In the genomic region with DNA sequence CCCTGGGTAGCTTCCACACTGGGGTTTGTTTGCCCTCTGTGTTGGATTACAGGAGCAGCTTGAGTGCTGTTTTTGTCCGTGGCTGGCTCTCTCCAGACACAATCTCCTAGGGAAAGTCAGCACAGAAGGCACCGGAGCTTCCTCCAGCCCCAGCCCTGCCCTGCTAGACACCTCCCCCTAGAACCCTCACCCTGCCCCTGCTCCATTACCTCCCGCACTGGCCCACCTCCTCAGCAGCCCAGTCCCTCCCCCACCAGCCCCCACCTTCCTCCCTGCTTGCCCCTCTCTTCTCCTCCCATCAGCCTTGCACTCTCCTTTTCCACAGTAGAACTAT, we compare ENCODE assay signal across 26 cellular contexts.
"Had no signal": no experiment of that assay in that cellular context is flagged by ENCODE, and none has a peak within 500 bp of the region (broad histone marks: within the 10 kb centered on the region; RNA-seq: fewer than 3 reads in every experiment).

No MANE protein-coding gene starts in this region.

- H3K4me3 Mint-ChIP-seq: activated CD4-positive, alpha-beta T cell treated with anti-CD3 and anti-CD28 coated beads for 36 hours; activated naive CD4-positive, alpha-beta T cell treated with anti-CD3 and anti-CD28 coated beads for 36 hours; activated naive CD8-positive, alpha-beta T cell treated with anti-CD3 and anti-CD28 coated beads for 36 hours; activated T-helper 1 cell treated with anti-CD3 and anti-CD28 coated beads, Interleukin-12 subunit alpha, Interleukin-12 subunit beta, Interleukin-2, Interleukin-4 antibody, amounts not matched to agents 30 ng/mL and 10 ng/mL and 1 ng/mL, durations not matched to agents 14 hours and 24 hours and 36 hours; mesothelial cell of epicardium; naive B cell; nephron progenitor cell; T-helper 17 cell had no signal

- H3K27ac ChIP-seq: adrenal gland, body of pancreas, foreskin keratinocyte, heart left ventricle, neutrophil, ovary, prostate gland, thoracic aorta, vagina had no signal

- H3K9me3 Mint-ChIP-seq: activated naive CD4-positive, alpha-beta T cell treated with anti-CD3 and anti-CD28 coated beads for 36 hours; activated naive CD8-positive, alpha-beta T cell treated with anti-CD3 and anti-CD28 coated beads for 36 hours; activated T-helper 1 cell treated with anti-CD3 and anti-CD28 coated beads, Interleukin-12 subunit alpha, Interleukin-12 subunit beta, Interleukin-2, Interleukin-4 antibody, amounts not matched to agents 30 ng/mL and 10 ng/mL and 1 ng/mL, durations not matched to agents 14 hours and 24 hours and 36 hours; mesothelial cell of epicardium; naive B cell; nephron progenitor cell had no signal

- H3K9me3 ChIP-seq: adrenal gland, body of pancreas, heart left ventricle, neutrophil, ovary, prostate gland, SK-N-SH, thoracic aorta, vagina had no signal

- H3K27me3 ChIP-seq: adrenal gland, body of pancreas, heart left ventricle, ovary, vagina had no signal

- H3K4me1 Mint-ChIP-seq: activated CD4-positive, alpha-beta T cell treated with anti-CD3 and anti-CD28 coated beads for 36 hours; activated naive CD8-positive, alpha-beta T cell treated with anti-CD3 and anti-CD28 coated beads for 36 hours; mesothelial cell of epicardium; naive B cell; nephron progenitor cell; T-helper 17 cell had no signal

- ATAC-seq: activated CD4-positive, alpha-beta T cell treated with anti-CD3 and anti-CD28 coated beads for 36 hours; body of pancreas; esophagus mucosa; foreskin keratinocyte; heart left ventricle; stimulated activated naive CD8-positive, alpha-beta T cell treated with anti-CD3 and anti-CD28 coated beads, Interleukin-15, Interleukin-2, amounts not matched to agents 100 U/mL and 50 U/mL, for 24 hours; T-helper 17 cell had no signal

- DNase-seq: activated CD4-positive, alpha-beta T cell treated with anti-CD3 and anti-CD28 coated beads for 36 hours; activated CD4-positive, alpha-beta T cell treated with anti-CD3 and anti-CD28 coated beads, Interleukin-2, amount 50 U/mL, for 48 hours; activated naive CD4-positive, alpha-beta T cell treated with anti-CD3 and anti-CD28 coated beads for 36 hours; activated naive CD8-positive, alpha-beta T cell treated with anti-CD3 and anti-CD28 coated beads for 36 hours; aorta; cortex of kidney; foreskin keratinocyte; naive B cell; nephron progenitor cell; retina; SK-N-SH; stimulated activated naive CD8-positive, alpha-beta T cell treated with anti-CD3 and anti-CD28 coated beads, Interleukin-15, Interleukin-2, amounts not matched to agents 100 U/mL and 50 U/mL, for 24 hours; T-helper 17 cell; T1000; trophoblast cell had no signal

- H3K4me3 ChIP-seq: adrenal gland, body of pancreas, heart left ventricle, ovary, prostate gland, thoracic aorta, vagina had no signal

- H3K27ac Mint-ChIP-seq: activated CD4-positive, alpha-beta T cell treated with anti-CD3 and anti-CD28 coated beads for 36 hours; activated naive CD4-positive, alpha-beta T cell treated with anti-CD3 and anti-CD28 coated beads for 36 hours; activated naive CD8-positive, alpha-beta T cell treated with anti-CD3 and anti-CD28 coated beads for 36 hours; activated T-helper 1 cell treated with anti-CD3 and anti-CD28 coated beads, Interleukin-12 subunit alpha, Interleukin-12 subunit beta, Interleukin-2, Interleukin-4 antibody, amounts not matched to agents 30 ng/mL and 10 ng/mL and 1 ng/mL, durations not matched to agents 14 hours and 24 hours and 36 hours; mesothelial cell of epicardium; T-helper 17 cell had no signal

- H3K36me3 Mint-ChIP-seq: activated naive CD8-positive, alpha-beta T cell treated with anti-CD3 and anti-CD28 coated beads for 36 hours; mesothelial cell of epicardium; naive B cell had no signal

- H3K36me3 ChIP-seq: neutrophil, ovary, prostate gland, thoracic aorta, vagina had no signal

- H3K4me1 ChIP-seq: body of pancreas, foreskin keratinocyte, prostate gland had no signal
